In genomic region chr6:26022737-26023136, GRCh38 we compare ENCODE assay signal across 11 cellular contexts.
A peak's percentile ranks its signal among the peaks of the same experiment; 100 is the strongest.
DNase-seq lines count a peak whose midpoint lies in the region; ATAC-seq, FAIRE-seq and TF ChIP-seq lines count a peak whose summit lies in the region.
"Had no signal": no experiment of that assay in that cellular context is flagged by ENCODE, and none has a peak within 500 bp of the region (broad histone marks: within the 10 kb centered on the region; RNA-seq: fewer than 3 reads in every experiment).

No MANE protein-coding gene starts in this region.

- H3K79me2 ChIP-seq in Loucy (ENCODE audit: insufficient read depth, low read length) (no peaks in the 10 kb centered on the region), GM12878 (ENCODE audit: control insufficient read depth, insufficient read depth, low read length) (no peaks in the 10 kb centered on the region), osteoblast (ENCODE audit: insufficient read depth, low read length) (no peaks in the 10 kb centered on the region)

- SMC1A ChIA-PET in GM12878 (lab: Charles Lee; ENCODE audit: uncharacterized antibody, unreplicated experiment): interaction anchor here (0.7 to 4.4 kb wide), 11 partner anchors 9 to 74 kb away, joined by 3 to 36 read pairs (median 4); a partner anchor contains a TSS

- CTCF ChIA-PET in GM12878 (lab: Yijun Ruan, JAX): interaction anchor here (1.1 to 12.3 kb wide), 6 partner anchors 9 to 75 kb away, joined by 3 to 117 read pairs (median 16); a partner anchor contains a TSS

- RAD21 ChIA-PET in GM12878 (lab: Charles Lee; ENCODE audit: unreplicated experiment): interaction anchor here (0.7 to 4.2 kb wide), 11 partner anchors 10 to 1124 kb away, joined by 3 to 53 read pairs (median 6); a partner anchor contains a TSS

- no peaks in the 10 kb centered on the region for H3K9me3 ChIP-seq in Loucy (ENCODE audit: insufficient read depth, low read depth, low read length)
- peaks cover 7% of the 10 kb centered on the region for H3K9me3 ChIP-seq in GM12878 (replicated peaks; ENCODE audit: control insufficient read depth, insufficient read depth, low read length)
- H3K9me3 ChIP-seq in osteoblast (ENCODE audit: low read depth, low read length): no peaks in the 10 kb centered on the region
- H3K9me3 ChIP-seq: esophagus squamous epithelium, lower lobe of right lung, thyroid gland had no signal

- intact Hi-C loops in GM12878 (cut with micrococcal nuclease; ENCODE audit: unreplicated experiment): loop anchor here (10.0 kb wide), 1 partner anchor 1088 kb away; the partner anchor contains the start of gene RIPOR2
- intact Hi-C loops in left colon (cut with DNase I, micrococcal nuclease): loop anchor here in 1 of 2 donors (10.0 kb wide), 1 partner anchor 182 kb away; a partner anchor contains a TSS

- H3K36me3 ChIP-seq in Loucy (ENCODE audit: insufficient read depth, low read length) (no peaks in the 10 kb centered on the region), GM12878 (ENCODE audit: control insufficient read depth in 2 of 2, insufficient read depth in 2 of 2, low read length in 1 of 2) (no peaks in the 10 kb centered on the region), osteoblast (ENCODE audit: insufficient read depth, low read length) (no peaks in the 10 kb centered on the region)
- H3K36me3 ChIP-seq: esophagus squamous epithelium, lower lobe of right lung, thyroid gland had no signal

- H3K4me1 ChIP-seq in Loucy (ENCODE audit: insufficient read depth, low read length, poor library complexity, severe bottlenecking): peaks cover 30% of the 10 kb centered on the region
- peaks cover 8% of the 10 kb centered on the region for H3K4me1 ChIP-seq in GM12878 (ENCODE audit: control insufficient read depth, insufficient read depth, low read length)
- H3K4me1 ChIP-seq in osteoblast (ENCODE audit: insufficient read depth, low read length): peaks cover 26% of the 10 kb centered on the region

- H3K27me3 ChIP-seq in Loucy (ENCODE audit: insufficient read depth, low read length, poor library complexity, severe bottlenecking) (no peaks in the 10 kb centered on the region), GM12878 (replicated peaks in 1 of 2; ENCODE audit: control insufficient read depth in 2 of 2, insufficient read depth in 2 of 2, low read length in 1 of 2) (no peaks in the 10 kb centered on the region), osteoblast (ENCODE audit: insufficient read depth, low read length) (no peaks in the 10 kb centered on the region)
- H3K27me3 ChIP-seq: esophagus squamous epithelium, thyroid gland had no signal

- WGBS in GM12878 (ENCODE audit: insufficient coverage, insufficient replicate concordance, low lambda C conversion rate, missing lambda C conversion rate): 11% methylated on average over 1 of the region's 1 CpG

- no peak for ATAC-seq in GM12878
- ATAC-seq in left colon: no peak

- H2AFZ ChIP-seq in Loucy (ENCODE audit: low read length) (no peak overlapping the region), GM12878 (ENCODE audit: control insufficient read depth, low read depth, low read length) (peak overlapping the region; percentile 54), osteoblast (ENCODE audit: low read length) (no peak overlapping the region)

- POLR2A ChIA-PET in GM12878 (lab: Charles Lee): interaction anchor here (0.6 to 4.2 kb wide), 8 partner anchors 9 to 1870 kb away, joined by 3 to 50 read pairs (median 10); partner anchors contain the start of gene TRIM38

- TF ChIP-seq POLR2A in GM12878 (IDR thresholded peaks at IDR 0.05; ENCODE audit: low read depth, low read length): no peak

- peak overlapping the region; percentile 95 for H3K4me2 ChIP-seq in Loucy (ENCODE audit: low read depth, low read length, poor library complexity, severe bottlenecking)
- peak overlapping the region; percentile 70 for H3K4me2 ChIP-seq in GM12878 (ENCODE audit: control insufficient read depth, insufficient read depth)
- H3K4me2 ChIP-seq in osteoblast (ENCODE audit: insufficient read depth, low read length): peak overlapping the region; percentile 93

- BruUV-seq in GM12878 (replicated peaks; lab: Mats Ljungman, UMichigan): no TSS peak

- in situ Hi-C loops in GM12878 (cut with MboI): no loop called here

- no peak for TF ChIP-seq RAD21 in GM12878 (IDR thresholded peaks at IDR 0.05; ENCODE audit: insufficient read depth, low read depth, low read length)

- no peaks in the 10 kb centered on the region for H3K9me2 ChIP-seq in Loucy (replicated peaks; ENCODE audit: low read depth, low read length)

- H3K27ac ChIP-seq in GM12878 (ENCODE audit: control insufficient read depth, insufficient read depth) (peak overlapping the region; percentile 98), osteoblast (ENCODE audit: low read depth, low read length) (peak overlapping the region; percentile 97)

- DNase-seq in NCI-H748 (lab: John Stamatoyannopoulos, UW; ENCODE audit: unreplicated experiment) (peak; percentile 40), NCI-H748 treated with DMSO at 0.1 percent for 48 hours (lab: John Stamatoyannopoulos, UW) (no peak), GM12878 (ENCODE audit: low read depth, low spot score) (no peak), osteoblast (ENCODE audit: insufficient read length, low spot score, missing footprints) (no peak), putamen (ENCODE audit: low spot score) (no peak), left colon (no peak), hippocampal formation (lab: John Stamatoyannopoulos, UW) (no peak)
- DNase-seq: esophagus squamous epithelium, lower lobe of right lung had no signal

- H3K4me3 ChIP-seq in Loucy (ENCODE audit: low read length, poor library complexity, severe bottlenecking) (peak overlapping the region; percentile 93), GM12878 (peak overlapping the region; percentile 62; the same call in 1 of the 2 replicates), osteoblast (ENCODE audit: insufficient read depth, low read length) (no peak overlapping the region)

- TF ChIP-seq CTCF in Loucy (conservative IDR thresholded peaks at IDR 0.05; ENCODE audit: low read length): no peak
- TF ChIP-seq CTCF in GM12878 (IDR thresholded peaks at IDR 0.05 in 2 of 3, conservative IDR thresholded peaks at IDR 0.05 in 1 of 3; ENCODE audit: control insufficient read depth in 2 of 3, extremely low read depth in 1 of 3, insufficient read depth in 1 of 3, low read depth in 3 of 3, low read length in 3 of 3): no peak
- no peak for TF ChIP-seq CTCF in osteoblast (IDR thresholded peaks at IDR 0.05; ENCODE audit: extremely low read depth, low read depth, low read length)

- TF ChIP-seq EP300 in GM12878 (IDR thresholded peaks at IDR 0.05; ENCODE audit: borderline replicate concordance in 1 of 2, control insufficient read depth in 1 of 2, low read depth in 2 of 2, low read length in 2 of 2): no peak

- no peak for FAIRE-seq in GM12878 (lab: Jason Lieb, UNC)

- H4K20me1 ChIP-seq in Loucy (ENCODE audit: insufficient read depth, low read length, poor library complexity, severe bottlenecking): no peaks in the 10 kb centered on the region
- H4K20me1 ChIP-seq in GM12878 (ENCODE audit: control insufficient read depth, insufficient read depth): no peaks in the 10 kb centered on the region
- H4K20me1 ChIP-seq in osteoblast (ENCODE audit: insufficient read depth, low read length): no peaks in the 10 kb centered on the region

- peaks cover 18% of the 10 kb centered on the region; the same call in 1 of the 2 replicates for H3F3A ChIP-seq in Loucy (ENCODE audit: low read depth)

- peak overlapping the region; percentile 99 for H3K9ac ChIP-seq in Loucy (ENCODE audit: low read depth, low read length, poor library complexity, severe bottlenecking)
- H3K9ac ChIP-seq in GM12878 (ENCODE audit: control insufficient read depth, insufficient read depth, low read length): peak overlapping the region; percentile 76

TF ChIP-seq in GM12878, 131 proteins besides CTCF, POLR2A, EP300 and RAD21 (continues in another document):
- TF ChIP-seq MXI1 (IDR thresholded peaks at IDR 0.05; ENCODE audit: low read depth, low read length) (no peak), TCF7 (IDR thresholded peaks at IDR 0.05; ENCODE audit: borderline replicate concordance) (no peak), NR2C1 (IDR thresholded peaks at IDR 0.05) (no peak), KLF5 (IDR thresholded peaks at IDR 0.05; ENCODE audit: partially characterized antibody) (no peak), BCL11A (IDR thresholded peaks at IDR 0.05; ENCODE audit: low read depth, low read length) (no peak), ZSCAN29 (IDR thresholded peaks at IDR 0.05) (no peak), ATF7 (IDR thresholded peaks at IDR 0.05; ENCODE audit: low read depth) (no peak), YBX1 (IDR thresholded peaks at IDR 0.05) (no peak), ZNF24 (IDR thresholded peaks at IDR 0.05) (no peak), SRF (IDR thresholded peaks at IDR 0.05; ENCODE audit: low read depth in 2 of 2, low read length in 2 of 2) (no peak), FOXK2 (IDR thresholded peaks at IDR 0.05) (no peak), RCOR1 (conservative IDR thresholded peaks at IDR 0.05; ENCODE audit: low read depth, low read length) (no peak), ZNF207 (IDR thresholded peaks at IDR 0.05; ENCODE audit: borderline replicate concordance) (no peak), BACH1 (IDR thresholded peaks at IDR 0.05; ENCODE audit: borderline replicate concordance) (no peak), MYC (IDR thresholded peaks at IDR 0.05; ENCODE audit: insufficient read depth, insufficient read length, insufficient replicate concordance, low read length, severe bottlenecking) (no peak), E4F1 (IDR thresholded peaks at IDR 0.05; ENCODE audit: borderline replicate concordance, partially characterized antibody) (no peak), ASH2L (IDR thresholded peaks at IDR 0.05; ENCODE audit: borderline replicate concordance, low read depth) (no peak), RFX5 (IDR thresholded peaks at IDR 0.05; ENCODE audit: low read depth, low read length) (no peak)
